In the genomic region with DNA sequence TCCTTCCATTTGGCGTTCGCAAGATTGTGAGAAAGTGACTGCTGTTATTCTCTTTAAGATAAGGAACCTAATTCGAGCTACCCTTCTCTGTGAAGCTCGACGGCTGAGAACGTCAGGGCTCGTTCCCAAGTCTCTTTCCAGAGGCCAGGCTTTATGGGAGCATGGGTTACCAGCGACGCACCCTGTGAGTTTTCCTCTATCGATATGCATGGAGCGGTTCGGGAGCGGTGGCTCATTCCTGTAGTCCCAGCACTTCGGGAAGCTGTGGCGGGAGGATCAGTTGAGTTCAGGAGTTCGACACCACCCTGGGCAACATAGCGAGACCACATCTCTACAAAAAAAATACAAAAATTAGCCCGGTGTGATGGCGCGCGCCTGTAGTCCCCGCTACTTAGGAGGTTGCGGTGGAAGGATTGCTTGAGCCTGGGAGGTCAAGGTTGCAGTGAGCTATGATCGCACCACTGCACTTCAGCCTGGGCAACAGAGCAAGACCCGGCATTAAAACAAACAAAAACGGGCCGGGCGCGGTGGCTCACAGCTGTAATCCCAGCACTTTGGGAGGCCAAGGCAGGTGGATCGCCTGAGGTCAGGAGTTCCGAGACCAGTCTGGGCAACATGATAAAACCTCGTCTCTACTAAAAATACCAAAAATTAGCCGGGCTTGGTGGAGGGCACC, we compare ENCODE assay signal across 1 cellular context.
TF ChIP-seq lines count a peak whose summit lies in the region.

No MANE protein-coding gene starts in this region.

TF ChIP-seq in IMR-90, 13 proteins besides CTCF, POLR2A, EP300 and RAD21 (continued from another document):
- TF ChIP-seq MAZ (IDR thresholded peaks at IDR 0.05; ENCODE audit: borderline replicate concordance, low read depth, low read length) (no peak), FOS (IDR thresholded peaks at IDR 0.05; ENCODE audit: low read depth, low read length) (no peak), BHLHE40 (IDR thresholded peaks at IDR 0.05; ENCODE audit: low read depth, low read length) (no peak), ELK1 (IDR thresholded peaks at IDR 0.05; ENCODE audit: borderline replicate concordance, low read depth, low read length) (no peak), MAFK (IDR thresholded peaks at IDR 0.05; ENCODE audit: low read depth, low read length) (no peak), MXI1 (IDR thresholded peaks at IDR 0.05; ENCODE audit: borderline replicate concordance, low read depth, low read length) (no peak)
